7 cellular contexts compared by ENCODE assay signal in the genomic region with DNA sequence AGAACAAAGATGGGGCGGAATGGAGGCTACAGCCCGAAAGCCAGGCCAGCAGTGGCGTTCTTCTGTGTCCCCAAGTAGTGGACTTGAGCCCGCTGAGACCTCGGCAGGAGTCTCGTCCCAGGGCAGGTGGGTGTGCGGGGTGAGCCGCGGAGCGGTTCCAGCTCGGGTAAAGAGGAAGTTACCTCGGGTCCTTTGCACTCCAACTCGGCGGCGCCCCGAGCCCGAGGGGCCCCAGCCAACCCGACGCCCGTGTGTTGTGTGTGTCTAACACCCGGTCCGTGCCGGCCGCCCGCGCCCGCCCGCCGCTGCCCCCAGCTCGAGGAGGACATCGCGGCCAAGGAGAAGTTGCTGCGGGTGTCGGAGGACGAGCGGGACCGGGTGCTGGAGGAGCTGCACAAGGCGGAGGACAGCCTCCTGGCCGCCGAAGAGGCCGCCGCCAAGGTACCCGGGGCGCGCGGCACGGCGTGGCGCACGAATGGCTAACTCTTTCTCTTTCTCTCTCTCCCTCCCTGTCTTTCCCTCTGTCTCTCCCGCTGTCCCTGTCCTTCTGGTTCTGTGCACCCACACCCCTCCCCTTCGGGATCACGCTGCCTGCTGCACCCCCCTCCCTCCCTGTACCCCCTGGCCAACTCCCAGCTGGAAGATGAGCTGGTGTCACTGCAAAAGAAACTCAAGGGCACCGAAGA. TPM values are rescaled to one million over a fixed set of nuclear protein-coding genes. Genes with fewer than 3 reads are reported as not detected.
DNase-seq lines count a peak whose midpoint lies in the region; ATAC-seq and TF ChIP-seq lines count a peak whose summit lies in the region.

No MANE protein-coding gene starts in this region.

- H3K4me1 ChIP-seq in HEK293 (ENCODE audit: control insufficient read depth, insufficient read depth, low read length): peaks cover 6% of the 10 kb centered on the region
- peaks cover 5 to 11% of the 10 kb centered on the region in 2 donors for H3K4me1 ChIP-seq in esophagus (ENCODE audit: control insufficient read depth in 2 of 2, insufficient read depth in 2 of 2, low read length in 1 of 2)

- H3K27ac ChIP-seq in HEK293 (ENCODE audit: extremely low read depth, low read depth, low read length) (peak overlapping the region; percentile 56; the same call in 1 of the 2 replicates), esophagus (ENCODE audit: low read depth in 2 of 2, low read length in 1 of 2) (peak overlapping the region; percentile 74 to 88)

- no peak overlapping the region for H3K27ac Mint-ChIP-seq in T-helper 17 cell
- peak overlapping the region; percentile 69 to 92 (median 78) for H3K27ac Mint-ChIP-seq in nephron

- H3K4me1 Mint-ChIP-seq in T-helper 17 cell (peaks cover 18% of the 10 kb centered on the region), nephron (peaks cover 53% of the 10 kb centered on the region)

- WGBS in esophagus, 2 donors: 1% methylated on average over 46 to 54 of the region's 54 CpGs

- H3K4me3 ChIP-seq in HEK293 (ENCODE audit: low read depth, low read length) (peak overlapping the region; percentile 72), esophagus (ENCODE audit: low read depth in 1 of 2, low read length in 2 of 2) (peak overlapping the region; percentile 52 to 61)

- ATAC-seq in T-helper 17 cell: no peak
- ATAC-seq in HG03442 (IDR thresholded peaks at IDR 0.05; ENCODE audit: unreplicated experiment): no peak
- ATAC-seq in GM21447 (IDR thresholded peaks at IDR 0.05; ENCODE audit: unreplicated experiment): no peak
- ATAC-seq in HG03354 (IDR thresholded peaks at IDR 0.05; ENCODE audit: poor library complexity, severe bottlenecking, unreplicated experiment): no peak

- peaks cover 76% of the 10 kb centered on the region for H3K27me3 Mint-ChIP-seq in T-helper 17 cell
- peaks cover 21% of the 10 kb centered on the region for H3K27me3 Mint-ChIP-seq in nephron (ENCODE audit: low read depth)

- H3K4me3 Mint-ChIP-seq in T-helper 17 cell (peak overlapping the region; percentile 84), nephron (peak overlapping the region; percentile 97)

- H3K36me3 ChIP-seq in HEK293 (ENCODE audit: control insufficient read depth in 2 of 2, insufficient read depth in 1 of 2, low read length in 2 of 2) (peaks cover 0 to 6% of the 10 kb centered on the region in 2 experiments; a peak in 1 of 3 replicates), esophagus (ENCODE audit: control insufficient read depth in 2 of 2, insufficient read depth in 2 of 2, low read length in 1 of 2) (no peaks in the 10 kb centered on the region)

- H3K36me3 Mint-ChIP-seq in T-helper 17 cell (ENCODE audit: low read depth) (peaks cover 5% of the 10 kb centered on the region), nephron (ENCODE audit: low read depth) (peaks cover 24% of the 10 kb centered on the region)

- peaks cover 2% of the 10 kb centered on the region for H3K9me3 Mint-ChIP-seq in nephron

- H3K9me3 ChIP-seq in HEK293 (ENCODE audit: control insufficient read depth, insufficient read depth, low read depth, low read length): no peaks in the 10 kb centered on the region
- no peaks in the 10 kb centered on the region for H3K9me3 ChIP-seq in T-helper 17 cell (ENCODE audit: control insufficient read depth, low read length, poor library complexity, severe bottlenecking)
- H3K9me3 ChIP-seq in esophagus (ENCODE audit: control insufficient read depth in 2 of 2, insufficient read depth in 1 of 2, low read depth in 1 of 2, low read length in 1 of 2): no peaks in the 10 kb centered on the region

- H3K27me3 ChIP-seq in esophagus (ENCODE audit: control insufficient read depth in 1 of 2, insufficient read depth in 2 of 2, low read length in 2 of 2): peaks cover 0 to 11% of the 10 kb centered on the region in 2 donors

- POLR2A ChIA-PET in HEK293 (lab: Yijun Ruan, JAX): interaction anchor here (1.0 kb wide), 2 partner anchors 148 to 154 kb away, joined by 3 to 5 read pairs; no protein-coding TSS in a partner anchor

- no peak for TF ChIP-seq CTCF in HEK293 (tag by site-specific recombination; IDR thresholded peaks at IDR 0.05)
- TF ChIP-seq CTCF in nephron (IDR thresholded peaks at IDR 0.05; ENCODE audit: unreplicated experiment in 3 of 3): no peak

- DNase-seq in T-helper 17 cell: no peak

- CTCF ChIA-PET in HEK293 (lab: Yijun Ruan, JAX): interaction anchor here (0.7 to 1.5 kb wide), 3 partner anchors 24 to 261 kb away, joined by 3 to 4 read pairs (median 3); no protein-coding TSS in a partner anchor

TF ChIP-seq in HEK293, 187 proteins besides CTCF, POLR2A, EP300 and RAD21:
- TF ChIP-seq HOXC10 (CRISPR knock-in tag; IDR thresholded peaks at IDR 0.05): no peak
- TF ChIP-seq ZNF169 (tag by site-specific recombination; IDR thresholded peaks at IDR 0.05): no peak
- TF ChIP-seq ZNF184 (tag by site-specific recombination; IDR thresholded peaks at IDR 0.05): no peak
- TF ChIP-seq ZBTB8A (tag by site-specific recombination; IDR thresholded peaks at IDR 0.05): peak; percentile 56
- TF ChIP-seq, protein P1, sequence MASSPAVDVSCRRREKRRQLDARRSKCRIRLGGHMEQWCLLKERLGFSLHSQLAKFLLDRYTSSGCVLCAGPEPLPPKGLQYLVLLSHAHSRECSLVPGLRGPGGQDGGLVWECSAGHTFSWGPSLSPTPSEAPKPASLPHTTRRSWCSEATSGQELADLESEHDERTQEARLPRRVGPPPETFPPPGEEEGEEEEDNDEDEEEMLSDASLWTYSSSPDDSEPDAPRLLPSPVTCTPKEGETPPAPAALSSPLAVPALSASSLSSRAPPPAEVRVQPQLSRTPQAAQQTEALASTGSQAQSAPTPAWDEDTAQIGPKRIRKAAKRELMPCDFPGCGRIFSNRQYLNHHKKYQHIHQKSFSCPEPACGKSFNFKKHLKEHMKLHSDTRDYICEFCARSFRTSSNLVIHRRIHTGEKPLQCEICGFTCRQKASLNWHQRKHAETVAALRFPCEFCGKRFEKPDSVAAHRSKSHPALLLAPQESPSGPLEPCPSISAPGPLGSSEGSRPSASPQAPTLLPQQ (tag by site-specific recombination; IDR thresholded peaks at IDR 0.05): 0 out of 2 replicates have a peak, but pooled peaks have one; percentile 21
- no peak for TF ChIP-seq RBAK (tag by site-specific recombination; IDR thresholded peaks at IDR 0.05)
- peak; percentile 51 for TF ChIP-seq ZNF335 (tag by site-specific recombination; conservative IDR thresholded peaks at IDR 0.05)
- TF ChIP-seq ZNF16 (tag by site-specific recombination; IDR thresholded peaks at IDR 0.05; ENCODE audit: low read depth): no peak
- TF ChIP-seq ZNF366 (tag by site-specific recombination; conservative IDR thresholded peaks at IDR 0.05): 0 out of 2 replicates have a peak, but pooled peaks have one; percentile 22
- TF ChIP-seq BCL11A (tag by site-specific recombination; IDR thresholded peaks at IDR 0.05; ENCODE audit: low read depth): no peak
- TF ChIP-seq ZFHX2 (tag by site-specific recombination; conservative IDR thresholded peaks at IDR 0.05): no peak
- no peak for TF ChIP-seq ZNF146 (tag by site-specific recombination; IDR thresholded peaks at IDR 0.05)
- TF ChIP-seq, protein P2, sequence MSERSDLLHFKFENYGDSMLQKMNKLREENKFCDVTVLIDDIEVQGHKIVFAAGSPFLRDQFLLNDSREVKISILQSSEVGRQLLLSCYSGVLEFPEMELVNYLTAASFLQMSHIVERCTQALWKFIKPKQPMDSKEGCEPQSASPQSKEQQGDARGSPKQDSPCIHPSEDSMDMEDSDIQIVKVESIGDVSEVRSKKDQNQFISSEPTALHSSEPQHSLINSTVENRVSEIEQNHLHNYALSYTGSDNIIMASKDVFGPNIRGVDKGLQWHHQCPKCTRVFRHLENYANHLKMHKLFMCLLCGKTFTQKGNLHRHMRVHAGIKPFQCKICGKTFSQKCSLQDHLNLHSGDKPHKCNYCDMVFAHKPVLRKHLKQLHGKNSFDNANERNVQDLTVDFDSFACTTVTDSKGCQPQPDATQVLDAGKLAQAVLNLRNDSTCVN (tag by site-specific recombination; optimal IDR thresholded peaks at IDR 0.05): peak; percentile 66
- peak; percentile 34 for TF ChIP-seq ZNF600 (tag by site-specific recombination; IDR thresholded peaks at IDR 0.05)
- peak; percentile 54; the same call in 1 of the 2 replicates for TF ChIP-seq ZBTB20 (tag by site-specific recombination; IDR thresholded peaks at IDR 0.05)
- peak; percentile 81; the same call in 1 of the 2 replicates for TF ChIP-seq ZNF777 (tag by site-specific recombination; IDR thresholded peaks at IDR 0.05; ENCODE audit: borderline replicate concordance)
- TF ChIP-seq ZNF654 (tag by site-specific recombination; IDR thresholded peaks at IDR 0.05; ENCODE audit: low read depth): no peak
- TF ChIP-seq, protein P3, sequence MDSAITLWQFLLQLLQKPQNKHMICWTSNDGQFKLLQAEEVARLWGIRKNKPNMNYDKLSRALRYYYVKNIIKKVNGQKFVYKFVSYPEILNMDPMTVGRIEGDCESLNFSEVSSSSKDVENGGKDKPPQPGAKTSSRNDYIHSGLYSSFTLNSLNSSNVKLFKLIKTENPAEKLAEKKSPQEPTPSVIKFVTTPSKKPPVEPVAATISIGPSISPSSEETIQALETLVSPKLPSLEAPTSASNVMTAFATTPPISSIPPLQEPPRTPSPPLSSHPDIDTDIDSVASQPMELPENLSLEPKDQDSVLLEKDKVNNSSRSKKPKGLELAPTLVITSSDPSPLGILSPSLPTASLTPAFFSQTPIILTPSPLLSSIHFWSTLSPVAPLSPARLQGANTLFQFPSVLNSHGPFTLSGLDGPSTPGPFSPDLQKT (IDR thresholded peaks at IDR 0.05; ENCODE audit: borderline replicate concordance, low read depth, low read length): no peak
- no peak for TF ChIP-seq ZNF768 (tag by site-specific recombination; IDR thresholded peaks at IDR 0.05)
- TF ChIP-seq KLF10 (tag by site-specific recombination; IDR thresholded peaks at IDR 0.05): no peak

RNA-seq across cellular contexts. Expression of a gene that starts 1.0 kb away (rescaled TPM):
- 10 to 100 TPM; 10.4 to 32.4 TPM for total RNA-seq in T-helper 17 cell
- 100 to 1,000 TPM; 135 to 322 TPM for polyA plus RNA-seq in esophagus
